9 cellular contexts compared by ENCODE assay signal in the genomic region with DNA sequence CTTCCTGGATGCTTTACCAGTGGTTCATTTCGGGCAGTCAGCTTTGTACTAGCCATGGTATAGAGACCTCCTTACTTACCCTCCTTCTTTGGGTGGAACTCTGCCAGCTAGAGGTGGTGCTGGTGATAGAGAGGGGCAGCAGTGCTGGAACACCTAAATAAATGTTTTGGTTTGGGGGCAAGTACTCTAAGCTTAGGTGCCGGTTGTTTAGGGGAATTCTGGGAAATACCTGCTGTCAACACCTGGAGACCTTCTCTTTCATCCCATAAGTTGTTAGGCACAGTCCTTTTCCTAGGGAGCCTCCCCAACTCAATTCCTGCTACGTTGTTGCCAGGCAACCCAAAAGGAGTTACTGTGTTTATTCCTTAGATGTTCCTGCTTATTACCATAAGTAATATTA.
"Had no signal": no experiment of that assay in that cellular context is flagged by ENCODE, and none has a peak within 500 bp of the region (broad histone marks: within the 10 kb centered on the region; RNA-seq: fewer than 3 reads in every experiment).

No MANE protein-coding gene starts in this region.

- H3K4me3 Mint-ChIP-seq: H9 had no signal

- FAIRE-seq: H54 had no signal

- H3K27ac Mint-ChIP-seq: H9 had no signal

- H3K4me2 ChIP-seq: KMS-11 had no signal

- DNase-seq: GOT3, H9, HCEC 1CT, IMR-90, Karpas-422, KBM-7 had no signal

- H3K9ac ChIP-seq: KMS-11 had no signal

- H3K27ac ChIP-seq: HL-60, KMS-11 had no signal

- H3K9me3 Mint-ChIP-seq: H9 had no signal
